1 cellular context compared by ENCODE assay signal in genomic region chr17:41635121-41636097, GRCh38.
TF ChIP-seq lines count a peak whose summit lies in the region.

No MANE protein-coding gene starts in this region.

TF ChIP-seq in GM23338, 12 proteins besides CTCF, POLR2A, EP300 and RAD21 (continued from another document):
- TF ChIP-seq ZNF462 (CRISPR knock-in tag; IDR thresholded peaks at IDR 0.05) (no peak), STAT1 (IDR thresholded peaks at IDR 0.05; ENCODE audit: unreplicated experiment) (no peak), ZNF114 (CRISPR knock-in tag; IDR thresholded peaks at IDR 0.05) (no peak), EZH2 (IDR thresholded peaks at IDR 0.05; ENCODE audit: low read depth, unreplicated experiment) (no peak), JUNB (IDR thresholded peaks at IDR 0.05; ENCODE audit: unreplicated experiment) (no peak), CREB1 (CRISPR knock-in tag; IDR thresholded peaks at IDR 0.05; ENCODE audit: low read depth) (no peak)
- TF ChIP-seq, protein P1, sequence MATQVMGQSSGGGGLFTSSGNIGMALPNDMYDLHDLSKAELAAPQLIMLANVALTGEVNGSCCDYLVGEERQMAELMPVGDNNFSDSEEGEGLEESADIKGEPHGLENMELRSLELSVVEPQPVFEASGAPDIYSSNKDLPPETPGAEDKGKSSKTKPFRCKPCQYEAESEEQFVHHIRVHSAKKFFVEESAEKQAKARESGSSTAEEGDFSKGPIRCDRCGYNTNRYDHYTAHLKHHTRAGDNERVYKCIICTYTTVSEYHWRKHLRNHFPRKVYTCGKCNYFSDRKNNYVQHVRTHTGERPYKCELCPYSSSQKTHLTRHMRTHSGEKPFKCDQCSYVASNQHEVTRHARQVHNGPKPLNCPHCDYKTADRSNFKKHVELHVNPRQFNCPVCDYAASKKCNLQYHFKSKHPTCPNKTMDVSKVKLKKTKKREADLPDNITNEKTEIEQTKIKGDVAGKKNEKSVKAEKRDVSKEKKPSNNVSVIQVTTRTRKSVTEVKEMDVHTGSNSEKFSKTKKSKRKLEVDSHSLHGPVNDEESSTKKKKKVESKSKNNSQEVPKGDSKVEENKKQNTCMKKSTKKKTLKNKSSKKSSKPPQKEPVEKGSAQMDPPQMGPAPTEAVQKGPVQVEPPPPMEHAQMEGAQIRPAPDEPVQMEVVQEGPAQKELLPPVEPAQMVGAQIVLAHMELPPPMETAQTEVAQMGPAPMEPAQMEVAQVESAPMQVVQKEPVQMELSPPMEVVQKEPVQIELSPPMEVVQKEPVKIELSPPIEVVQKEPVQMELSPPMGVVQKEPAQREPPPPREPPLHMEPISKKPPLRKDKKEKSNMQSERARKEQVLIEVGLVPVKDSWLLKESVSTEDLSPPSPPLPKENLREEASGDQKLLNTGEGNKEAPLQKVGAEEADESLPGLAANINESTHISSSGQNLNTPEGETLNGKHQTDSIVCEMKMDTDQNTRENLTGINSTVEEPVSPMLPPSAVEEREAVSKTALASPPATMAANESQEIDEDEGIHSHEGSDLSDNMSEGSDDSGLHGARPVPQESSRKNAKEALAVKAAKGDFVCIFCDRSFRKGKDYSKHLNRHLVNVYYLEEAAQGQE (IDR thresholded peaks at IDR 0.05; ENCODE audit: unreplicated experiment) = no peak
